Comparison of ENCODE assay signal across 1 cellular context in genomic region chr9:6739218-6739617, GRCh38.
TF ChIP-seq lines count a peak whose summit lies in the region.

No MANE protein-coding gene starts in this region.

TF ChIP-seq in endothelial cell of umbilical vein, 7 proteins besides CTCF, POLR2A, EP300 and RAD21:
- TF ChIP-seq EZH2 (IDR thresholded peaks at IDR 0.05; ENCODE audit: borderline replicate concordance, low read depth, low read length, severe bottlenecking) = no peak
- TF ChIP-seq FOS (IDR thresholded peaks at IDR 0.05; ENCODE audit: borderline replicate concordance, insufficient read depth, low read length) = no peak
- no peak for TF ChIP-seq MYC (IDR thresholded peaks at IDR 0.05; ENCODE audit: low read depth, low read length)
- TF ChIP-seq MAX (IDR thresholded peaks at IDR 0.05; ENCODE audit: insufficient read depth, insufficient read length) = no peak
- TF ChIP-seq POLR2AphosphoS5 (IDR thresholded peaks at IDR 0.05; ENCODE audit: insufficient read depth, low read depth, low read length) = no peak
- TF ChIP-seq GATA2 (IDR thresholded peaks at IDR 0.05; ENCODE audit: insufficient read depth, insufficient read length, low read depth, low read length) = no peak
- TF ChIP-seq JUN (IDR thresholded peaks at IDR 0.05; ENCODE audit: borderline replicate concordance, insufficient read depth, insufficient read length, low read depth) = no peak
